Comparison of ENCODE assay signal across 1 cellular context in genomic region chrX:46665232-46666162, GRCh38.
TF ChIP-seq lines count a peak whose summit lies in the region.

No MANE protein-coding gene starts in this region.

TF ChIP-seq in IMR-90, 13 proteins besides CTCF, POLR2A, EP300 and RAD21:
- TF ChIP-seq MXI1 (IDR thresholded peaks at IDR 0.05; ENCODE audit: borderline replicate concordance, low read depth, low read length) (no peak), RFX5 (IDR thresholded peaks at IDR 0.05; ENCODE audit: low read depth, low read length) (no peak), BHLHE40 (IDR thresholded peaks at IDR 0.05; ENCODE audit: low read depth, low read length) (no peak), CEBPB (IDR thresholded peaks at IDR 0.05; ENCODE audit: low read depth, low read length) (no peak), MAFK (IDR thresholded peaks at IDR 0.05; ENCODE audit: low read depth, low read length) (no peak), USF2 (IDR thresholded peaks at IDR 0.05; ENCODE audit: low read depth, low read length) (no peak), SMC3 (IDR thresholded peaks at IDR 0.05; ENCODE audit: low read depth, low read length) (no peak), MAZ (IDR thresholded peaks at IDR 0.05; ENCODE audit: borderline replicate concordance, low read depth, low read length) (no peak), CHD1 (IDR thresholded peaks at IDR 0.05; ENCODE audit: low read depth, low read length) (no peak), FOS (IDR thresholded peaks at IDR 0.05; ENCODE audit: low read depth, low read length) (no peak), RCOR1 (IDR thresholded peaks at IDR 0.05; ENCODE audit: insufficient replicate concordance, low read length) (no peak), NFE2L2 (IDR thresholded peaks at IDR 0.05; ENCODE audit: low read depth, low read length) (no peak), ELK1 (IDR thresholded peaks at IDR 0.05; ENCODE audit: borderline replicate concordance, low read depth, low read length) (no peak)
